9 cellular contexts compared by ENCODE assay signal in the genomic region with DNA sequence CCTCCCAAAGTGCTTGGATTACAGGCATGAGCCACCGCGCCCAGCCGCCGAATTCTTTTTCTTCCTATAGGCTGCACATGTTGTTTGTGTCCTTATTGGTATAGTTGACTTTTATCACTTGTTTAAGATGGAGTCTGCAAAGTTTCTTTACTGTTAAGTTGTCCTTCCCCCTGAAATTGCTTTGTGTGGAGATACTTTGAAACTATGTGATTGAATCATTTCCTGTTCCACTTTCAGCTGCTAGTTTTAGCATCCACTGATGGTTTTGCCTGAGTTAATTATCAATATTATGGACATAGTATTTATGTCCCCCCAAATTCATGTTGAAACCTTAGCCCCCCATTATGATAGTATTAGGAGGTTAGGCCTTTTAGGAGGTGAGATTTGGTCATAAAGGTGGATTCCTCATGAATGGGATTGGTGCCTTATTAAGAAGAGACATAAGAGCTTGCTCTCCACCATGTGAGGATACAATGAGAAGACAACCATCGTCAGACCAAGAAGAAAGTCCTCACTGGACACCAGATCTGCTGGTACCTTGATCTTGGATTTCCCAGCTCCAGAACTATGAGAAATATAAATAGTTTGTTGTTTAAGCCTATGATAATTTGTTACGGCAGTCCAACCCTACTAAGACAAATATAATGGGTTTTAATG. TPM values are rescaled to one million over a fixed set of nuclear protein-coding genes. Genes with fewer than 3 reads are reported as not detected.
A peak's percentile ranks its signal among the peaks of the same experiment; 100 is the strongest.
DNase-seq lines count a peak whose midpoint lies in the region; ATAC-seq, FAIRE-seq and TF ChIP-seq lines count a peak whose summit lies in the region.
"Had no signal": no experiment of that assay in that cellular context is flagged by ENCODE, and none has a peak within 500 bp of the region (broad histone marks: within the 10 kb centered on the region; RNA-seq: fewer than 3 reads in every experiment).

No MANE protein-coding gene starts in this region.

- no peaks in the 10 kb centered on the region for H3K27me3 Mint-ChIP-seq in natural killer cell treated with Interleukin-12 subunit alpha and Interleukin-12 subunit beta and Interleukin-15 and Interleukin-18, amount 100 ng/mL, for 72 hours

- ATAC-seq in activated CD4-positive, CD25-positive, alpha-beta regulatory T cell treated with anti-CD3 and anti-CD28 coated beads, Interleukin-2, amount 50 U/mL, for 24 hours = peak; percentile 33 to 39
- peak; percentile 73 for ATAC-seq in HG03521 (IDR thresholded peaks at IDR 0.05; ENCODE audit: unreplicated experiment)
- ATAC-seq in natural killer cell treated with Interleukin-12 subunit alpha and Interleukin-12 subunit beta and Interleukin-15 and Interleukin-18, amount 100 ng/mL, for 72 hours = no peak

- intact Hi-C loops in thyroid gland (cut with DNase I) = no loop called here
- intact Hi-C loops in testis (cut with DNase I; ENCODE audit: low total_unique reads) = no loop called here

- H3K9me3 ChIP-seq in thyroid gland = no peaks in the 10 kb centered on the region
- H3K9me3 ChIP-seq in testis = no peaks in the 10 kb centered on the region

- TF ChIP-seq CTCF in thyroid gland (IDR thresholded peaks at IDR 0.05) (no peak), testis (IDR thresholded peaks at IDR 0.05) (no peak)

- H3K4me1 Mint-ChIP-seq in natural killer cell treated with Interleukin-12 subunit alpha and Interleukin-12 subunit beta and Interleukin-15 and Interleukin-18, amount 100 ng/mL, for 72 hours (ENCODE audit: low read depth in 2 of 2) = peaks cover 24 to 30% of the 10 kb centered on the region in 2 donors

- TF ChIP-seq POLR2A in H54 (IDR thresholded peaks at IDR 0.05; ENCODE audit: low read depth, low read length) (no peak), thyroid gland (IDR thresholded peaks at IDR 0.05) (no peak), testis (IDR thresholded peaks at IDR 0.05) (no peak)

- H3K4me1 ChIP-seq in thyroid gland (no peaks in the 10 kb centered on the region), testis (no peaks in the 10 kb centered on the region)

- H3K4me3 Mint-ChIP-seq in natural killer cell treated with Interleukin-12 subunit alpha and Interleukin-12 subunit beta and Interleukin-15 and Interleukin-18, amount 100 ng/mL, for 72 hours = peak overlapping the region; percentile 32

- peak overlapping the region; percentile 42 to 77 for H3K27ac Mint-ChIP-seq in natural killer cell treated with Interleukin-12 subunit alpha and Interleukin-12 subunit beta and Interleukin-15 and Interleukin-18, amount 100 ng/mL, for 72 hours

- H3K27me3 ChIP-seq in thyroid gland (no peaks in the 10 kb centered on the region), testis (no peaks in the 10 kb centered on the region)

- H3K27ac ChIP-seq in thyroid gland (no peak overlapping the region), testis (no peak overlapping the region)

- peaks cover 10% of the 10 kb centered on the region for H3K36me3 Mint-ChIP-seq in natural killer cell treated with Interleukin-12 subunit alpha and Interleukin-12 subunit beta and Interleukin-15 and Interleukin-18, amount 100 ng/mL, for 72 hours

- peak; percentile 76 for FAIRE-seq in H54 (lab: Jason Lieb, UNC)

- no peaks in the 10 kb centered on the region for H3K9me3 Mint-ChIP-seq in natural killer cell treated with Interleukin-12 subunit alpha and Interleukin-12 subunit beta and Interleukin-15 and Interleukin-18, amount 100 ng/mL, for 72 hours

- WGBS in thyroid gland, 2 donors = 97% methylated on average over 6 of the region's 6 CpGs
- WGBS in testis, 2 donors = 97 to 98% methylated on average over 6 of the region's 6 CpGs

- no peak for DNase-seq in activated CD4-positive, CD25-positive, alpha-beta regulatory T cell treated with anti-CD3 and anti-CD28 coated beads, Interleukin-2, amount 50 U/mL, for 72 hours
- DNase-seq in H54 (ENCODE audit: insufficient read length, low spot score) = no peak
- no peak for DNase-seq in natural killer cell treated with Interleukin-12 subunit alpha and Interleukin-12 subunit beta and Interleukin-15 and Interleukin-18, amount 100 ng/mL, for 72 hours (ENCODE audit: low spot score)
- no peak for DNase-seq in activated CD4-positive, alpha-beta T cell treated with anti-CD3 and anti-CD28 coated beads, Interleukin-2, amount 50 U/mL, for 4 hours
- DNase-seq in thyroid gland = no peak
- no peak for DNase-seq in testis
- DNase-seq: stimulated activated CD4-positive, alpha-beta T cell treated with anti-CD3 and anti-CD28 coated beads, Interleukin-4, amount 100 ng/mL, for 4 hours had no signal

- no peak overlapping the region for H3K4me3 ChIP-seq in thyroid gland (replicated peaks in 1 of 3)
- H3K4me3 ChIP-seq in testis = no peak overlapping the region

- H3K36me3 ChIP-seq in thyroid gland (peaks cover 0 to 3% of the 10 kb centered on the region in 2 donors), testis (ENCODE audit: low read depth, missing control alignments) (no peaks in the 10 kb centered on the region)

RNA-seq across cellular contexts. Expression of a gene that starts 34.9 kb away (rescaled TPM):
- 10 to 100 TPM; 85.0 to 90.1 TPM for total RNA-seq in natural killer cell treated with Interleukin-12 subunit alpha and Interleukin-12 subunit beta and Interleukin-15 and Interleukin-18, amount 100 ng/mL, for 72 hours
- total RNA-seq in thyroid gland (10 to 100 TPM; 57.9 to 91.3 (median 66.3) TPM), testis (10 to 100 TPM; 83.1 to 91.7 TPM)
- polyA plus RNA-seq in testis (ENCODE audit: insufficient read depth, low read depth, low replicate concordance) = 101 TPM

RNA-seq across cellular contexts. Expression of a gene that starts 35.0 kb away (rescaled TPM):
- total RNA-seq in natural killer cell treated with Interleukin-12 subunit alpha and Interleukin-12 subunit beta and Interleukin-15 and Interleukin-18, amount 100 ng/mL, for 72 hours = 10 to 100 TPM; 50.6 to 60.8 TPM
- total RNA-seq in thyroid gland (10 to 100 TPM; 30.7 to 42.3 (median 34.9) TPM), testis (10 to 100 TPM; 54.6 to 65.8 TPM)
- polyA plus RNA-seq in testis (ENCODE audit: insufficient read depth, low read depth, low replicate concordance) = 101 TPM

Comparison
In these comparisons a context has a peak if more than half of its experiments do, and no peak if none do; other contexts are left out.
1. ATAC-seq: peak in activated CD4-positive, CD25-positive, alpha-beta regulatory T cell treated with anti-CD3 and anti-CD28 coated beads, Interleukin-2, amount 50 U/mL, for 24 hours (2 of 2) and HG03521 (single experiment); none in natural killer cell treated with Interleukin-12 subunit alpha and Interleukin-12 subunit beta and Interleukin-15 and Interleukin-18, amount 100 ng/mL, for 72 hours (0 of 2).